Comparison of ENCODE assay signal across 8 cellular contexts in the genomic region with DNA sequence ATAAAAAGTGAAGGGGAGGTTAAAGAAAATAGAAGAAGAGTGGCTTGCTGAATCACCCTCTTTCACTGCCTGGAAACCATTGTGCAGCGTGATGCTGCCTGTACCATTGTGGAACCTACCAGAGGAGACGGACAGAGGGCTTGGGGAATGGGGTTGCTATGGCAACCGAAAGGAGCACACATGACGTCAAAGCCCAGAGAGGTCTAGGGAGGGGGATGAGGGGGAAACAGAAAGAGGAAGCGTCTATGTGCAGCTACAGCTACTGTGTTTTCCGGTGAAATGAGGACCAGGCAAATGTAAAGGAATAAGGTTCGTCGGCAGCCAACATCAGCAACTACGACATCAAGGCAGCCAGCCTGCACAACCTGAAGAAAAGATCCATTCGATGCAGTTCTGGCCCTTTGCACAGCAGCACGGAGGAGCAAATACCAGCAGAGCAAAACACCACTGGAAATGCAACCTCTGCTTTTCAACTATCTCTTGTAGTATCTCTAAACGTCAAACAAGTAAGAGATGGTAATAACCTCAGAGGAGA. TPM values are rescaled to one million over a fixed set of nuclear protein-coding genes. Genes with fewer than 3 reads are reported as not detected.
DNase-seq lines count a peak whose midpoint lies in the region; ATAC-seq, FAIRE-seq and TF ChIP-seq lines count a peak whose summit lies in the region.

A gene (minus strand): TSS at position 110 of the 535 bp plus-strand sequence.

- TF ChIP-seq CTCF in lower leg skin (IDR thresholded peaks at IDR 0.05): no peak

- no peak for TF ChIP-seq POLR2A in lower leg skin (IDR thresholded peaks at IDR 0.05)

- DNase-seq in GM18507 (ENCODE audit: extremely low spot score, insufficient read length, low read depth): peak; percentile 17
- peak; percentile 87 for DNase-seq in NCI-H1436 treated with DMSO at 0.1 percent for 48 hours (lab: John Stamatoyannopoulos, UW)
- peak; percentile 34 for DNase-seq in activated CD4-positive, CD25-positive, alpha-beta regulatory T cell treated with anti-CD3 and anti-CD28 coated beads, Interleukin-2, amount 50 U/mL, for 72 hours
- peak; percentile 84 for DNase-seq in ecto neural progenitor cell (ENCODE audit: low spot score)
- peak; percentile 50 to 86 for DNase-seq in lower leg skin (ENCODE audit: low spot score in 2 of 2)
- peak; percentile 32 for DNase-seq in stimulated activated CD4-positive, alpha-beta T cell treated with anti-CD3 and anti-CD28 coated beads, Interleukin-4, amount 100 ng/mL, for 24 hours
- no peak for DNase-seq in cortex of kidney (lab: John Stamatoyannopoulos, UW)

- ATAC-seq in HG02678 (IDR thresholded peaks at IDR 0.05; ENCODE audit: unreplicated experiment): peak; percentile 98

- 4 to 7% methylated on average over 12 of the region's 12 CpGs for WGBS in lower leg skin, 2 donors

- peak; percentile 94 for FAIRE-seq in GM18507 (lab: Jason Lieb, UNC)

- intact Hi-C loops in lower leg skin (cut with DNase I; ENCODE audit: low total_unique reads): no loop called here

- H3K4me3 ChIP-seq in lower leg skin (ENCODE audit: low read depth, poor library complexity, severe bottlenecking): no peak within 1 kb of the TSS

RNA-seq across cellular contexts. Expression of the gene that starts here (rescaled TPM):
- total RNA-seq in lower leg skin: 1 to 10 TPM; 1.7 to 3.2 (median 2.8) TPM
